In the genomic region with DNA sequence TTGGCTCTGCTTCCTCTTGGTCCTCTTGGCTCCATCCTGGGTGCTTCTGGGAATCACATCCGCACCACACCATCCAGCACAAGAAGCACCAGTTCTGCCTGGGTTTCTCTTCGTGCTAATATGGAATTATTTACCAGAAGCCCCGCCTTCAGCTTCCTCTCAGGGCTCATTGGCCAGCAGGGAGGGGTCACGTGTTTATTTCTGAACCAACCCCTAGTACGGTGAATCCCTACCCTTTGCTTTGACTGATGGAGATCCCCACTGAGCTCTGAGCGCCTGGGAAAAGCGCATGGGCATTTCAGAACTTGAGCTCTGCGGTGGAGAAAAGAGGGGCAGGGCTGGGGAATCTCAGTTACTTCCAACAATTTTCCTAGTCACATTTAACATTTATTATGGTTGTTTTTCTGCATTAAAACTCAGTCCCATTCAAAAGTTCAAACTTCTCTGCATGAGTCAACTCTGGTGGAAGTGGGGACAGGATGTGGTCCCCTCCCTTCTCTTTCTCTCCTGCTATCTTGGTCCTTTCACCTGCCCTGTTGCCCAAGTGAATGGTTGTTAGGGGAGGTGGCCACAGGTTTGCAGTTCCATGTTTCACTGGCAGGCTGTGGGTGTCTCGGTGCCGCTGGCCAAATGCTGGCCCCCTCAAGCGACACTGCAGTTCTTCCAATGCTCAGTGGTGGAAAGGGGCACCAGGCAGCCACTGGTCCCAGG, we compare ENCODE assay signal across 13 cellular contexts.
A peak's percentile ranks its signal among the peaks of the same experiment; 100 is the strongest.
DNase-seq lines count a peak whose midpoint lies in the region; ATAC-seq and TF ChIP-seq lines count a peak whose summit lies in the region.
"Had no signal": no experiment of that assay in that cellular context is flagged by ENCODE, and none has a peak within 500 bp of the region (broad histone marks: within the 10 kb centered on the region; RNA-seq: fewer than 3 reads in every experiment).

No MANE protein-coding gene starts in this region.

- no peaks in the 10 kb centered on the region for H3K4me1 ChIP-seq in mucosa of descending colon (ENCODE audit: low read depth)
- H3K4me1 ChIP-seq: tibial artery had no signal

- no peaks in the 10 kb centered on the region for H3K36me3 ChIP-seq in mucosa of descending colon (ENCODE audit: low read depth)

- no peaks in the 10 kb centered on the region for H3K9me3 ChIP-seq in T-helper 17 cell (ENCODE audit: control insufficient read depth, low read length, poor library complexity, severe bottlenecking)
- no peaks in the 10 kb centered on the region for H3K9me3 ChIP-seq in mucosa of descending colon
- H3K9me3 ChIP-seq: tibial artery had no signal

- no peaks in the 10 kb centered on the region for H3K36me3 Mint-ChIP-seq in T-helper 17 cell (ENCODE audit: low read depth)

- peak overlapping the region; percentile 73 for H3K4me3 Mint-ChIP-seq in T-helper 17 cell
- H3K4me3 Mint-ChIP-seq: neural crest cell had no signal

- no peak for TF ChIP-seq CTCF in mucosa of descending colon (IDR thresholded peaks at IDR 0.05)
- TF ChIP-seq CTCF in foreskin fibroblast (IDR thresholded peaks at IDR 0.05; ENCODE audit: low read depth, low read length) = no peak

- intact Hi-C loops in mucosa of descending colon (cut with DNase I, micrococcal nuclease) = no loop called here

- H3K4me3 ChIP-seq in mucosa of descending colon (no peak overlapping the region), foreskin fibroblast (ENCODE audit: low read depth in 1 of 2, low read length in 2 of 2) (no peak overlapping the region)
- H3K4me3 ChIP-seq: tibial artery had no signal

- DNase-seq in NK-92 treated with Interleukin-12 subunit alpha and Interleukin-12 subunit beta, amount 100 ng/mL, for 24 hours (lab: John Stamatoyannopoulos, UW) = peak; percentile 51
- DNase-seq in NK-92 (lab: John Stamatoyannopoulos, UW; ENCODE audit: unreplicated experiment) = no peak
- no peak for DNase-seq in T-helper 17 cell
- DNase-seq in mucosa of descending colon = no peak
- no peak for DNase-seq in foreskin fibroblast
- no peak for DNase-seq in SW480 (ENCODE audit: low spot score)
- no peak for DNase-seq in dermis blood vessel endothelial cell
- DNase-seq: NCI-H2107, tibial artery had no signal

- H3K27me3 Mint-ChIP-seq in T-helper 17 cell = no peaks in the 10 kb centered on the region

- H3K4me1 Mint-ChIP-seq in T-helper 17 cell = peaks cover 52% of the 10 kb centered on the region
- H3K4me1 Mint-ChIP-seq: neural crest cell had no signal

- H3K27ac Mint-ChIP-seq in T-helper 17 cell = peak overlapping the region; percentile 16

- ATAC-seq in GM21576 (IDR thresholded peaks at IDR 0.05; ENCODE audit: unreplicated experiment) (peak; percentile 38), T-helper 17 cell (peak; percentile 51), mucosa of descending colon (peak; percentile 43)
- ATAC-seq: HCT116, left lobe of liver had no signal
